ENCODE assay signal across 1 cellular context in the genomic region with DNA sequence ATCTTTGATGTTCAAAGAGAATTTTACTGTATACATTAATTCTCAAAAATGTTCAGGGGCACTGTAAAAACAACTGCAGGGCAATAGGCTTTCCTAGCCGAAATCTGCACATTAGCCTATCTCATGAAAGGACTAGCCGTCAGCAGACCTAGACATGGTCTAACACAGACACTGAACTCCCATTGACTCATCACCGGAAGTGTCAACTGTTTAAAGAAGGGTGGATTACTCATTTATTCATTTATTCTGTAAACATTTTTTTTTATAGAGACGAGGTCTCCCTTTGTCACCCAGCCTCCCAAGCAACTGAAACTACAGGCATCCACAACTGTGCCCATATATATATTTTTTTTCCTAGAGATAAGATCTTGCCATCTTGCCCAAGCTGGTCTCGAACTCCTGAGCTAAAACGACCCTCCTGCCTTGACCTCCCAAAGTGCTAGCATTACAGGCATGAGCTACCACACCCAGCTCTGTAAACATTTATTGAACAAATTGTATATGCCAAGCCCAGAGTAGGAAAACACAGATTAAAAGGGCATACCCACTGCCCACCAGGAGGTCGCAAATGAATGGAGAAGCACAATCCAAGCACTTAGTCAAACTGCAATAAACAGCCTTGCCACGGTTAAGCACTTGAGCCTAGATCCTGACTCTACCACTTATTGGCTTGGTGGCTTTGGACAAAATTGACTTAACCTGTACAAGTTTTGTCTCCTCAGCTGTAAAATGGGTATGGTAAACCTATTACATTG.
TF ChIP-seq lines count a peak whose summit lies in the region.

No MANE protein-coding gene starts in this region.

TF ChIP-seq in GM23338, 12 proteins besides CTCF, POLR2A, EP300 and RAD21 (continued from another document):
- TF ChIP-seq EZH2 (IDR thresholded peaks at IDR 0.05; ENCODE audit: low read depth, unreplicated experiment) (no peak), NANOG (IDR thresholded peaks at IDR 0.05; ENCODE audit: borderline replicate concordance) (no peak), STAT1 (IDR thresholded peaks at IDR 0.05; ENCODE audit: unreplicated experiment) (no peak), ZNF114 (CRISPR knock-in tag; IDR thresholded peaks at IDR 0.05) (no peak), JUNB (IDR thresholded peaks at IDR 0.05; ENCODE audit: unreplicated experiment) (no peak), ZNF331 (CRISPR knock-in tag; IDR thresholded peaks at IDR 0.05; ENCODE audit: low read depth) (no peak), EZH2phosphoT487 (IDR thresholded peaks at IDR 0.05; ENCODE audit: unreplicated experiment) (no peak)
- TF ChIP-seq, protein P1, sequence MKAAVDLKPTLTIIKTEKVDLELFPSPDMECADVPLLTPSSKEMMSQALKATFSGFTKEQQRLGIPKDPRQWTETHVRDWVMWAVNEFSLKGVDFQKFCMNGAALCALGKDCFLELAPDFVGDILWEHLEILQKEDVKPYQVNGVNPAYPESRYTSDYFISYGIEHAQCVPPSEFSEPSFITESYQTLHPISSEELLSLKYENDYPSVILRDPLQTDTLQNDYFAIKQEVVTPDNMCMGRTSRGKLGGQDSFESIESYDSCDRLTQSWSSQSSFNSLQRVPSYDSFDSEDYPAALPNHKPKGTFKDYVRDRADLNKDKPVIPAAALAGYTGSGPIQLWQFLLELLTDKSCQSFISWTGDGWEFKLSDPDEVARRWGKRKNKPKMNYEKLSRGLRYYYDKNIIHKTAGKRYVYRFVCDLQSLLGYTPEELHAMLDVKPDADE (IDR thresholded peaks at IDR 0.05), result no peak
- TF ChIP-seq, protein P2, sequence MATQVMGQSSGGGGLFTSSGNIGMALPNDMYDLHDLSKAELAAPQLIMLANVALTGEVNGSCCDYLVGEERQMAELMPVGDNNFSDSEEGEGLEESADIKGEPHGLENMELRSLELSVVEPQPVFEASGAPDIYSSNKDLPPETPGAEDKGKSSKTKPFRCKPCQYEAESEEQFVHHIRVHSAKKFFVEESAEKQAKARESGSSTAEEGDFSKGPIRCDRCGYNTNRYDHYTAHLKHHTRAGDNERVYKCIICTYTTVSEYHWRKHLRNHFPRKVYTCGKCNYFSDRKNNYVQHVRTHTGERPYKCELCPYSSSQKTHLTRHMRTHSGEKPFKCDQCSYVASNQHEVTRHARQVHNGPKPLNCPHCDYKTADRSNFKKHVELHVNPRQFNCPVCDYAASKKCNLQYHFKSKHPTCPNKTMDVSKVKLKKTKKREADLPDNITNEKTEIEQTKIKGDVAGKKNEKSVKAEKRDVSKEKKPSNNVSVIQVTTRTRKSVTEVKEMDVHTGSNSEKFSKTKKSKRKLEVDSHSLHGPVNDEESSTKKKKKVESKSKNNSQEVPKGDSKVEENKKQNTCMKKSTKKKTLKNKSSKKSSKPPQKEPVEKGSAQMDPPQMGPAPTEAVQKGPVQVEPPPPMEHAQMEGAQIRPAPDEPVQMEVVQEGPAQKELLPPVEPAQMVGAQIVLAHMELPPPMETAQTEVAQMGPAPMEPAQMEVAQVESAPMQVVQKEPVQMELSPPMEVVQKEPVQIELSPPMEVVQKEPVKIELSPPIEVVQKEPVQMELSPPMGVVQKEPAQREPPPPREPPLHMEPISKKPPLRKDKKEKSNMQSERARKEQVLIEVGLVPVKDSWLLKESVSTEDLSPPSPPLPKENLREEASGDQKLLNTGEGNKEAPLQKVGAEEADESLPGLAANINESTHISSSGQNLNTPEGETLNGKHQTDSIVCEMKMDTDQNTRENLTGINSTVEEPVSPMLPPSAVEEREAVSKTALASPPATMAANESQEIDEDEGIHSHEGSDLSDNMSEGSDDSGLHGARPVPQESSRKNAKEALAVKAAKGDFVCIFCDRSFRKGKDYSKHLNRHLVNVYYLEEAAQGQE (IDR thresholded peaks at IDR 0.05; ENCODE audit: unreplicated experiment), result no peak
